In the genomic region with DNA sequence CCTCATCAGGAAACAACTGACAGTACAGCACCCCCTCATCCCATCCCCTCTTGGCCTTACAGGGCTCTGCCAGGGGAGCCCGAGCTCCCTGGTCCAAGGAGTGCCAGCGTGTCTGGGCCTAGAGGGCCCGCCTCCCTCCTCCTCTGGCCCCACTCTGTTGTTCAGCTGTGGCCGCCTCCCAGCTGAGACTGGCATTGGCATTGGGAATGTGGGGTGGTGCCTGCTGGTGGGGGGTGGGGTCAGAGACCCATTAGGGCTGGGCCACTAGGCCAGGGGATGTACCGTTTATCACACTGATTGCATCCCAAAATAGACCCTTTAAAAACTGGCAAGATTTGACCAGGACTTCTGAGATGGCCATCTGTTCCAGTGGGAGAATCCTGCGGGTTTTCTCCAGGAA, we compare ENCODE assay signal across 8 cellular contexts. TPM values are rescaled to one million over a fixed set of nuclear protein-coding genes. Genes with fewer than 3 reads are reported as not detected.
DNase-seq lines count a peak whose midpoint lies in the region; ATAC-seq, FAIRE-seq and TF ChIP-seq lines count a peak whose summit lies in the region.

No MANE protein-coding gene starts in this region.

- DNase-seq in activated naive CD4-positive, alpha-beta T cell treated with Interleukin-2 at 50 U/mL for 16 hours: no peak
- DNase-seq in body of pancreas (peak; percentile 50 to 77 (median 67)), keratinocyte (ENCODE audit: low read depth, low spot score) (no peak), NCI-H128 (lab: John Stamatoyannopoulos, UW; ENCODE audit: unreplicated experiment) (no peak), GM13976 (ENCODE audit: low spot score) (no peak), NCI-H526 treated with DMSO at 0.1 percent for 48 hours (lab: John Stamatoyannopoulos, UW) (no peak)

- H3K27ac ChIP-seq in body of pancreas (peak overlapping the region; percentile 89 to 96 (median 92)), keratinocyte (ENCODE audit: control insufficient read depth, insufficient read depth, low read length) (peak overlapping the region; percentile 52), subcutaneous abdominal adipose tissue (ENCODE audit: low read depth, low read length) (peak overlapping the region; percentile 23)

- H3K4me1 Mint-ChIP-seq in activated naive CD4-positive, alpha-beta T cell treated with anti-CD3 and anti-CD28 coated beads, Interleukin-2, amount 50 U/mL, for 24 hours: peaks cover 54% of the 10 kb centered on the region

- ATAC-seq in body of pancreas: peak; percentile 16

- H3K4me2 ChIP-seq in keratinocyte (ENCODE audit: control insufficient read depth, extremely low read depth, insufficient read depth, low read depth, low read length): peak overlapping the region; percentile 97

- TF ChIP-seq POLR2A in body of pancreas (IDR thresholded peaks at IDR 0.05): no peak

- dilution Hi-C loops in keratinocyte (cut with MboI; ENCODE audit: extremely low pct_ligation_motif_present, low sequenced_read_pairs): no loop called here

- no peaks in the 10 kb centered on the region for H3K27me3 Mint-ChIP-seq in activated naive CD4-positive, alpha-beta T cell treated with anti-CD3 and anti-CD28 coated beads, Interleukin-2, amount 50 U/mL, for 24 hours

- H2AFZ ChIP-seq in keratinocyte (ENCODE audit: control insufficient read depth, low read length): peak overlapping the region; percentile 13

- peak overlapping the region; percentile 90 for H3K27ac Mint-ChIP-seq in activated naive CD4-positive, alpha-beta T cell treated with anti-CD3 and anti-CD28 coated beads, Interleukin-2, amount 50 U/mL, for 24 hours

- H3K9me3 Mint-ChIP-seq in activated naive CD4-positive, alpha-beta T cell treated with anti-CD3 and anti-CD28 coated beads, Interleukin-2, amount 50 U/mL, for 24 hours: no peaks in the 10 kb centered on the region

- no peaks in the 10 kb centered on the region for H3K36me3 ChIP-seq in body of pancreas (replicated peaks in 1 of 2; ENCODE audit: insufficient read depth in 1 of 2, low read depth in 2 of 2)
- H3K36me3 ChIP-seq in keratinocyte (ENCODE audit: control insufficient read depth in 2 of 2, extremely low read depth in 1 of 2, insufficient read depth in 2 of 2, low read length in 2 of 2): peaks cover 0 to 2% of the 10 kb centered on the region in 2 experiments
- H3K36me3 ChIP-seq in subcutaneous abdominal adipose tissue (ENCODE audit: control insufficient read depth in 5 of 5, insufficient read depth in 5 of 5, low read length in 5 of 5): no peaks in the 10 kb centered on the region

- TF ChIP-seq CTCF in body of pancreas (IDR thresholded peaks at IDR 0.05) (no peak), keratinocyte (optimal IDR thresholded peaks at IDR 0.05 in 1 of 3, IDR thresholded peaks at IDR 0.05 in 1 of 3, conservative IDR thresholded peaks at IDR 0.05 in 1 of 3; ENCODE audit: extremely low read depth in 1 of 3, insufficient read depth in 2 of 3, low read length in 3 of 3) (no peak), GM13976 (IDR thresholded peaks at IDR 0.05; ENCODE audit: borderline replicate concordance, control extremely low read depth, extremely low read depth, insufficient read depth, missing control alignments) (no peak)

- H3K9ac ChIP-seq in keratinocyte (ENCODE audit: control insufficient read depth, extremely low read depth, insufficient read depth, low read length): peak overlapping the region; percentile 77
- peak overlapping the region; percentile 38 to 83 (median 80) for H3K9ac ChIP-seq in subcutaneous abdominal adipose tissue (ENCODE audit: low read length in 5 of 5)

- H3K36me3 Mint-ChIP-seq in activated naive CD4-positive, alpha-beta T cell treated with anti-CD3 and anti-CD28 coated beads, Interleukin-2, amount 50 U/mL, for 24 hours: no peaks in the 10 kb centered on the region

- H3K9me1 ChIP-seq in keratinocyte (ENCODE audit: control insufficient read depth, extremely low read depth, insufficient read depth, low read length): peaks cover 4% of the 10 kb centered on the region

- peak overlapping the region; percentile 89 for H3K4me3 Mint-ChIP-seq in activated naive CD4-positive, alpha-beta T cell treated with anti-CD3 and anti-CD28 coated beads, Interleukin-2, amount 50 U/mL, for 24 hours

- peaks cover 4% of the 10 kb centered on the region for H4K20me1 ChIP-seq in keratinocyte (ENCODE audit: control insufficient read depth, extremely low read depth, insufficient read depth, low read length)

- WGBS in body of pancreas, 2 donors: 10 to 23% methylated on average over 4 to 6 of the region's 6 CpGs

- intact Hi-C loops in body of pancreas (cut with DNase I): no loop called here

- peaks cover 66% of the 10 kb centered on the region for H3K4me1 ChIP-seq in body of pancreas
- peaks cover 23% of the 10 kb centered on the region for H3K4me1 ChIP-seq in keratinocyte (ENCODE audit: control insufficient read depth, extremely low read depth, insufficient read depth, low read length)
- peaks cover 7 to 38% (median 36%) of the 10 kb centered on the region in 5 donors for H3K4me1 ChIP-seq in subcutaneous abdominal adipose tissue (ENCODE audit: control insufficient read depth in 5 of 5, insufficient read depth in 5 of 5, low read length in 5 of 5)

- H3K4me3 ChIP-seq in body of pancreas (no peak overlapping the region), keratinocyte (ENCODE audit: control insufficient read depth in 2 of 3, extremely low read depth in 1 of 3, insufficient read depth in 2 of 3, low read depth in 1 of 3, low read length in 3 of 3) (peak overlapping the region; percentile 82 to 92 (median 84)), subcutaneous abdominal adipose tissue (ENCODE audit: low read depth in 1 of 5, low read length in 5 of 5) (peak overlapping the region; percentile 68 to 91 (median 78))

- H3K9me3 ChIP-seq in body of pancreas (no peaks in the 10 kb centered on the region), keratinocyte (ENCODE audit: control insufficient read depth, low read depth, low read length) (no peaks in the 10 kb centered on the region), subcutaneous abdominal adipose tissue (ENCODE audit: control insufficient read depth in 5 of 5, low read length in 5 of 5) (no peaks in the 10 kb centered on the region)

- H3K79me2 ChIP-seq in keratinocyte (ENCODE audit: control insufficient read depth, insufficient read depth, low read length): peaks cover 25% of the 10 kb centered on the region

- FAIRE-seq in keratinocyte (lab: Jason Lieb, UNC): no peak

- H3K27me3 ChIP-seq in body of pancreas (no peaks in the 10 kb centered on the region), keratinocyte (ENCODE audit: control insufficient read depth, extremely low read depth, insufficient read depth, low read length) (no peaks in the 10 kb centered on the region), subcutaneous abdominal adipose tissue (ENCODE audit: control insufficient read depth in 5 of 5, insufficient read depth in 4 of 5, low read length in 5 of 5) (no peaks in the 10 kb centered on the region)

- in situ Hi-C loops in GM13976 (cut with MboI; ENCODE audit: low sequenced_read_pairs, unreplicated experiment): no loop called here

RNA-seq across cellular contexts. Expression of a gene that starts 1.4 kb away (rescaled TPM):
- 10 to 100 TPM; 20.8 to 23.7 TPM for total RNA-seq in body of pancreas
- 19.0 to 25.8 TPM (median 22.3 TPM) in 3 replicates for polyA plus RNA-seq in keratinocyte
- polyA plus RNA-seq in keratinocyte (2011; ENCODE audit: low read depth): 14.6 TPM
- polyA plus RNA-seq in keratinocyte (2011; cell fraction: cytosol; rRNA removed): 28.4 and 30.9 TPM in 2 replicates
- 34.5 and 41.1 TPM in 2 replicates for polyA plus RNA-seq in keratinocyte (2011; cell fraction: nucleus; rRNA removed)
- 10.4 and 19.4 TPM in 2 replicates for polyA plus RNA-seq in keratinocyte (2012; ENCODE audit: low replicate concordance)
- 20.1 to 32.6 TPM (median 20.3 TPM) in 3 replicates for polyA minus RNA-seq in keratinocyte
- polyA minus RNA-seq in keratinocyte (2011; cell fraction: cytosol; rRNA and poly(A)+ RNA removed): 32.4 TPM
- polyA minus RNA-seq in keratinocyte (2011; cell fraction: nucleus; rRNA and poly(A)+ RNA removed): 11.5 and 12.0 TPM in 2 replicates

Comparison
In these comparisons a context has a peak if more than half of its experiments do, and no peak if none do; other contexts are left out.
1. DNase-seq: peak in body of pancreas (4 of 4); none in activated naive CD4-positive, alpha-beta T cell treated with Interleukin-2 at 50 U/mL for 16 hours (single experiment), keratinocyte (single experiment), NCI-H128 (single experiment), GM13976 (single experiment) and NCI-H526 treated with DMSO at 0.1 percent for 48 hours (single experiment).
2. H3K27ac ChIP-seq: peak in every context shown above with its lines; median percentile 92 in body of pancreas; 52 in keratinocyte; 23 in subcutaneous abdominal adipose tissue.
3. H3K4me3 ChIP-seq: peak in keratinocyte (3 of 3) and subcutaneous abdominal adipose tissue (5 of 5); none in body of pancreas (0 of 2).